In the genomic region with DNA sequence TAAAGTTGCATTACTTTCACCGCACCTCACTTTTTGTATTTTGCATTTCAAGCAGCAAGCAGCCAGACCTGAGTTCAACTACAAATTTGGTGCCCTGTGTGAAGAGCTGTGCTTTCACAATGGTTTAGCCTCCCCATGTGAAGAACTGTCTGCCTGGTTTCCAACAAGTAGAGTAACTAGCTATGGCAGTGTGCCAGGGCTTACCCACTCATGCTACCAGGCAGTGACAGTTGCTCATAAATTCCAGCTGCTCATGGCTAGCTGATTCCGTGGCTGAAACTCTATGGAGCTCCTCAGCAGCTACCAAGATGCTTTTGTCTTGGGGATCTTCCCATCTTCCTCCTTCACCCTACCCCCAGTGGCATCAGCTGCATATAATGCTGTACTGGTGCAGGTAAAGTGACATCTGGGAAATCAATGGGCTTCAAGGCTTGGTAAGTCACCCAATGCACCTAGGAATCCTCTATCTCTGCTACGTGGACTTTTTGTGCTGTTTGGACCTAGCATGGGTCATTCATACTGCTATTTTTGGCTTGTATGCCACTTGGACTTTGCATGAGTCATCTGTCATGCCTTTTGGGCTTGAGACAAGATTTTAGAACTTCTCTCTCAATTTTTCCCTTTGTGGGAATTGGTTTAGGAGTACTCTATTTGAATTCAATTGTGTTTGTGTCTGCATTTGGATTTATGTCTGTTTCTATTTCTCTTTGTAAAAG, we compare ENCODE assay signal across 13 cellular contexts.
DNase-seq lines count a peak whose midpoint lies in the region; ATAC-seq and TF ChIP-seq lines count a peak whose summit lies in the region.
"Had no signal": no experiment of that assay in that cellular context is flagged by ENCODE, and none has a peak within 500 bp of the region (broad histone marks: within the 10 kb centered on the region; RNA-seq: fewer than 3 reads in every experiment).

No MANE protein-coding gene starts in this region.

- CTCF ChIA-PET in IMR-90 (lab: Yijun Ruan, JAX), result no interaction called here

- H3K4me3 ChIP-seq in IMR-90 (ENCODE audit: insufficient read depth, low read depth, low read length) (no peak overlapping the region), choroid plexus epithelial cell (ENCODE audit: low read depth, low read length) (no peak overlapping the region), right lobe of liver (no peak overlapping the region)
- H3K4me3 ChIP-seq: Peyer's patch had no signal

- H3K4ac ChIP-seq in IMR-90 (ENCODE audit: low read depth, low read length), result no peak overlapping the region

- no peak for TF ChIP-seq RAD21 in IMR-90 (IDR thresholded peaks at IDR 0.05; ENCODE audit: low read length)

- H3K4me1 ChIP-seq in IMR-90 (ENCODE audit: control insufficient read depth, insufficient read depth, low read length) (no peaks in the 10 kb centered on the region), right lobe of liver (peaks cover 0 to 19% (median 9%) of the 10 kb centered on the region in 4 donors)
- H3K4me1 ChIP-seq: Peyer's patch had no signal

- H2BK20ac ChIP-seq in IMR-90 (ENCODE audit: low read depth, low read length), result no peak overlapping the region

- no peak overlapping the region for H4K8ac ChIP-seq in IMR-90 (ENCODE audit: low read depth in 2 of 2, low read length in 2 of 2)

- peaks cover 7% of the 10 kb centered on the region for H3K9me3 ChIP-seq in IMR-90 (ENCODE audit: control insufficient read depth, insufficient read depth, low read length)
- H3K9me3 ChIP-seq in right lobe of liver, result no peaks in the 10 kb centered on the region
- H3K9me3 ChIP-seq: Peyer's patch had no signal

- H2AFZ ChIP-seq in IMR-90 (replicated peaks; ENCODE audit: low read length, poor library complexity), result no peak overlapping the region

- H2AK5ac ChIP-seq in IMR-90 (ENCODE audit: low read depth, low read length), result no peak overlapping the region

- H3K56ac ChIP-seq in IMR-90 (ENCODE audit: extremely low read depth, insufficient read depth, low read length), result no peak overlapping the region

- no peak for TF ChIP-seq POLR2A in IMR-90 (IDR thresholded peaks at IDR 0.05; ENCODE audit: low read depth, low read length)
- TF ChIP-seq POLR2A in right lobe of liver (IDR thresholded peaks at IDR 0.05), result no peak

- no peak overlapping the region for H4K5ac ChIP-seq in IMR-90 (ENCODE audit: low read depth, low read length)

- WGBS in IMR-90 (ENCODE audit: extremely low coverage in 2 of 2, insufficient read length in 1 of 2), 2 experiments, result 50% methylated on average over 1 of the region's 3 CpGs; no CpG with 5 or more reads in 1 of the 2 experiments
- 51% methylated on average over 3 of the region's 3 CpGs for WGBS in right lobe of liver (ENCODE audit: insufficient coverage, low coverage, low lambda C conversion rate, missing lambda C conversion rate)

- BruUV-seq in IMR-90 (replicated peaks; lab: Mats Ljungman, UMichigan), result no TSS peak

- no peaks in the 10 kb centered on the region for H4K20me1 ChIP-seq in IMR-90 (ENCODE audit: insufficient read depth, low read length)

- no peak overlapping the region for H2BK120ac ChIP-seq in IMR-90 (ENCODE audit: low read depth, low read length)

- no peak overlapping the region for H3K27ac ChIP-seq in IMR-90 (ENCODE audit: insufficient read depth, low read length)
- peak overlapping the region; percentile 19 to 37 (median 29) for H3K27ac ChIP-seq in right lobe of liver
- H3K27ac ChIP-seq: Peyer's patch had no signal

- no peak overlapping the region for H3K4me2 ChIP-seq in IMR-90 (ENCODE audit: low read depth, low read length)

- H3K36me3 ChIP-seq in IMR-90 (ENCODE audit: control insufficient read depth, insufficient read depth, low read length), result no peaks in the 10 kb centered on the region
- H3K36me3 ChIP-seq in right lobe of liver, result no peaks in the 10 kb centered on the region
- H3K36me3 ChIP-seq: Peyer's patch had no signal

- POLR2A ChIA-PET in IMR-90 (lab: Charles Lee; ENCODE audit: unreplicated experiment), result no interaction called here

- peak; percentile 36 for DNase-seq in AG08396 (ENCODE audit: low spot score)
- peak; percentile 14 for DNase-seq in IMR-90
- DNase-seq in choroid plexus epithelial cell (ENCODE audit: low read depth), result peak; percentile 5
- peak in 2 of 3 donors; percentile 46 to 55 for DNase-seq in right lobe of liver
- no peak for DNase-seq in iPS-NIHi7 (ENCODE audit: extremely low spot score)
- DNase-seq in activated CD4-positive, alpha-beta T cell treated with anti-CD3 and anti-CD28 coated beads for 48 hours, result no peak
- DNase-seq in NCI-H2196 (lab: John Stamatoyannopoulos, UW; ENCODE audit: unreplicated experiment), result no peak
- DNase-seq: activated naive CD4-positive, alpha-beta T cell treated with anti-CD3 and anti-CD28 coated beads for 36 hours; C1 segment of cervical spinal cord; foreskin melanocyte; NCI-H2029; Peyer's patch had no signal

- H4K91ac ChIP-seq in IMR-90 (ENCODE audit: insufficient read depth, low read depth, low read length), result no peak overlapping the region

- ATAC-seq in IMR-90 (ENCODE audit: low read depth), result no peak
- peak; percentile 77 to 86 (median 81) for ATAC-seq in right lobe of liver
- ATAC-seq in GM21515 (IDR thresholded peaks at IDR 0.05; ENCODE audit: unreplicated experiment), result no peak

- TF ChIP-seq CTCF in IMR-90 (conservative IDR thresholded peaks at IDR 0.05; ENCODE audit: low read depth, low read length) (no peak), choroid plexus epithelial cell (conservative IDR thresholded peaks at IDR 0.05; ENCODE audit: low read depth, low read length) (no peak), right lobe of liver (IDR thresholded peaks at IDR 0.05) (no peak)

- no peaks in the 10 kb centered on the region for H3K27me3 ChIP-seq in IMR-90 (ENCODE audit: control insufficient read depth, insufficient read depth, low read length)
- no peaks in the 10 kb centered on the region for H3K27me3 ChIP-seq in right lobe of liver
- H3K27me3 ChIP-seq: Peyer's patch had no signal

- dilution Hi-C loops in IMR-90 (cut with HindIII; ENCODE audit: low sequenced_read_pairs, unreplicated experiment), result no loop called here

- no peak overlapping the region for H2BK5ac ChIP-seq in IMR-90 (ENCODE audit: low read depth, low read length, poor library complexity, severe bottlenecking)

- H2AK9ac ChIP-seq in IMR-90 (replicated peaks; ENCODE audit: low read depth, low read length, poor library complexity), result no peak overlapping the region

- H3K9ac ChIP-seq in IMR-90 (ENCODE audit: low read depth, low read length), result no peak overlapping the region

- H2BK15ac ChIP-seq in IMR-90 (ENCODE audit: low read depth, low read length), result no peak overlapping the region

- no peak overlapping the region for H3K23ac ChIP-seq in IMR-90 (ENCODE audit: low read depth, low read length)

- intact Hi-C loops in IMR-90 (cut with micrococcal nuclease), result no loop called here
- intact Hi-C loops in right lobe of liver (cut with DNase I), result no loop called here

- no peak overlapping the region for H3K18ac ChIP-seq in IMR-90 (ENCODE audit: low read depth, low read length)

- 0 out of 2 replicates have a peak, but pooled peaks cover 3% of the 10 kb centered on the region for H3K9me1 ChIP-seq in IMR-90 (ENCODE audit: insufficient read depth, low read length)

- H3K14ac ChIP-seq in IMR-90 (replicated peaks; ENCODE audit: low read depth, low read length), result no peak overlapping the region

- H3K79me1 ChIP-seq in IMR-90 (ENCODE audit: low read depth in 1 of 2, low read length in 2 of 2), result no peaks in the 10 kb centered on the region; a peak in 1 of 4 replicates

- in situ Hi-C loops in IMR-90 (cut with MboI; ENCODE audit: low sequenced_read_pairs), result no loop called here

TF ChIP-seq in IMR-90, 13 proteins besides CTCF, POLR2A, EP300 and RAD21:
- no peak for TF ChIP-seq RFX5 (IDR thresholded peaks at IDR 0.05; ENCODE audit: low read depth, low read length)
- no peak for TF ChIP-seq CEBPB (IDR thresholded peaks at IDR 0.05; ENCODE audit: low read depth, low read length)
TF ChIP-seq in IMR-90: peak in this region for 0.

Comparison
In these comparisons a context has a peak if more than half of its experiments do, and no peak if none do; other contexts are left out.
1. DNase-seq: peak in AG08396 (single experiment), IMR-90 (single experiment), choroid plexus epithelial cell (single experiment) and right lobe of liver (2 of 3); none in iPS-NIHi7 (single experiment), activated CD4-positive, alpha-beta T cell treated with anti-CD3 and anti-CD28 coated beads for 48 hours (single experiment) and NCI-H2196 (single experiment).
2. ATAC-seq: peak in right lobe of liver (4 of 4); none in IMR-90 (single experiment) and GM21515 (single experiment).